ENCODE assay signal across 8 cellular contexts in genomic region chr1:227131193-227131592, GRCh38.
DNase-seq lines count a peak whose midpoint lies in the region; ATAC-seq and TF ChIP-seq lines count a peak whose summit lies in the region.

No MANE protein-coding gene starts in this region.

- no peaks in the 10 kb centered on the region for H3K9me3 Mint-ChIP-seq in MCF 10A (ENCODE audit: unreplicated experiment)
- peaks cover 7% of the 10 kb centered on the region for H3K9me3 Mint-ChIP-seq in nephron

- H3K4me3 Mint-ChIP-seq in MCF 10A (ENCODE audit: unreplicated experiment) (no peak overlapping the region), nephron (no peak overlapping the region)

- BruUV-seq in MCF 10A (replicated peaks; lab: Mats Ljungman, UMichigan), result no TSS peak

- peak; percentile 14; the same call in 1 of the 2 replicates for TF ChIP-seq RAD21 in Ishikawa (IDR thresholded peaks at IDR 0.05; ENCODE audit: low read depth)

- H3K27me3 Mint-ChIP-seq in MCF 10A (ENCODE audit: insufficient read depth, unreplicated experiment) (no peaks in the 10 kb centered on the region), nephron (ENCODE audit: low read depth) (no peaks in the 10 kb centered on the region)

- CTCF ChIA-PET in MCF 10A (lab: Yijun Ruan, JAX), result interaction anchor here (0.6 to 2.1 kb wide), 12 partner anchors 10 to 583 kb away, joined by 3 to 8 read pairs (median 4); no protein-coding TSS in a partner anchor

- no peak overlapping the region for H3K27ac Mint-ChIP-seq in MCF 10A (ENCODE audit: low read depth, unreplicated experiment)
- no peak overlapping the region for H3K27ac Mint-ChIP-seq in nephron

- peak; percentile 61 for TF ChIP-seq CTCF in MCF 10A (IDR thresholded peaks at IDR 0.05; ENCODE audit: unreplicated experiment)
- TF ChIP-seq CTCF in nephron (IDR thresholded peaks at IDR 0.05; ENCODE audit: unreplicated experiment in 3 of 3), result peak; percentile 22 to 49 (median 37)

- ATAC-seq in HG03095 (IDR thresholded peaks at IDR 0.05; ENCODE audit: unreplicated experiment) (no peak), HG02852 (IDR thresholded peaks at IDR 0.05; ENCODE audit: unreplicated experiment) (no peak)

- POLR2A ChIA-PET in MCF 10A (lab: Yijun Ruan, JAX), result interaction anchor here (0.9 to 2.3 kb wide), 3 partner anchors 12 to 152 kb away, joined by 3 to 6 read pairs (median 3); no protein-coding TSS in a partner anchor

- H3K36me3 Mint-ChIP-seq in MCF 10A (ENCODE audit: insufficient read depth, unreplicated experiment) (peaks cover 20% of the 10 kb centered on the region), nephron (ENCODE audit: low read depth) (peaks cover 44% of the 10 kb centered on the region)

- peaks cover 7% of the 10 kb centered on the region for H3K4me1 Mint-ChIP-seq in MCF 10A (ENCODE audit: insufficient read depth, unreplicated experiment)
- H3K4me1 Mint-ChIP-seq in nephron, result no peaks in the 10 kb centered on the region

- no peak for TF ChIP-seq EP300 in Ishikawa (IDR thresholded peaks at IDR 0.05; ENCODE audit: borderline replicate concordance)

- intact Hi-C loops in MCF 10A (cut with micrococcal nuclease), result loop anchor here (1.0 to 5.0 kb wide), 2 partner anchors 186 to 306 kb away; partner anchors contain the start of gene CDC42BPA

- DNase-seq in D341Med (ENCODE audit: low spot score) (peak; percentile 20), MCF 10A (ENCODE audit: unreplicated experiment) (peak; percentile 66), cortex of kidney (lab: John Stamatoyannopoulos, UW) (no peak)
- DNase-seq in stimulated activated naive CD4-positive, alpha-beta T cell (lab: John Stamatoyannopoulos, UW), result no peak

TF ChIP-seq in Ishikawa, 13 proteins besides CTCF, POLR2A, EP300 and RAD21:
- no peak for TF ChIP-seq TCF12 (IDR thresholded peaks at IDR 0.05; ENCODE audit: low read depth)
- no peak for TF ChIP-seq CREB1 (IDR thresholded peaks at IDR 0.05; ENCODE audit: low read depth)
- no peak for TF ChIP-seq NFIC (IDR thresholded peaks at IDR 0.05)
- TF ChIP-seq EGR1 (IDR thresholded peaks at IDR 0.05), result no peak
- TF ChIP-seq, protein P1, sequence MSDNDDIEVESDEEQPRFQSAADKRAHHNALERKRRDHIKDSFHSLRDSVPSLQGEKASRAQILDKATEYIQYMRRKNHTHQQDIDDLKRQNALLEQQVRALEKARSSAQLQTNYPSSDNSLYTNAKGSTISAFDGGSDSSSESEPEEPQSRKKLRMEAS (IDR thresholded peaks at IDR 0.05), result no peak
- TF ChIP-seq, protein P2, sequence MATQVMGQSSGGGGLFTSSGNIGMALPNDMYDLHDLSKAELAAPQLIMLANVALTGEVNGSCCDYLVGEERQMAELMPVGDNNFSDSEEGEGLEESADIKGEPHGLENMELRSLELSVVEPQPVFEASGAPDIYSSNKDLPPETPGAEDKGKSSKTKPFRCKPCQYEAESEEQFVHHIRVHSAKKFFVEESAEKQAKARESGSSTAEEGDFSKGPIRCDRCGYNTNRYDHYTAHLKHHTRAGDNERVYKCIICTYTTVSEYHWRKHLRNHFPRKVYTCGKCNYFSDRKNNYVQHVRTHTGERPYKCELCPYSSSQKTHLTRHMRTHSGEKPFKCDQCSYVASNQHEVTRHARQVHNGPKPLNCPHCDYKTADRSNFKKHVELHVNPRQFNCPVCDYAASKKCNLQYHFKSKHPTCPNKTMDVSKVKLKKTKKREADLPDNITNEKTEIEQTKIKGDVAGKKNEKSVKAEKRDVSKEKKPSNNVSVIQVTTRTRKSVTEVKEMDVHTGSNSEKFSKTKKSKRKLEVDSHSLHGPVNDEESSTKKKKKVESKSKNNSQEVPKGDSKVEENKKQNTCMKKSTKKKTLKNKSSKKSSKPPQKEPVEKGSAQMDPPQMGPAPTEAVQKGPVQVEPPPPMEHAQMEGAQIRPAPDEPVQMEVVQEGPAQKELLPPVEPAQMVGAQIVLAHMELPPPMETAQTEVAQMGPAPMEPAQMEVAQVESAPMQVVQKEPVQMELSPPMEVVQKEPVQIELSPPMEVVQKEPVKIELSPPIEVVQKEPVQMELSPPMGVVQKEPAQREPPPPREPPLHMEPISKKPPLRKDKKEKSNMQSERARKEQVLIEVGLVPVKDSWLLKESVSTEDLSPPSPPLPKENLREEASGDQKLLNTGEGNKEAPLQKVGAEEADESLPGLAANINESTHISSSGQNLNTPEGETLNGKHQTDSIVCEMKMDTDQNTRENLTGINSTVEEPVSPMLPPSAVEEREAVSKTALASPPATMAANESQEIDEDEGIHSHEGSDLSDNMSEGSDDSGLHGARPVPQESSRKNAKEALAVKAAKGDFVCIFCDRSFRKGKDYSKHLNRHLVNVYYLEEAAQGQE (IDR thresholded peaks at IDR 0.05; ENCODE audit: low read depth), result no peak
- TF ChIP-seq TAF1 (IDR thresholded peaks at IDR 0.05; ENCODE audit: low read depth), result no peak
- no peak for TF ChIP-seq USF1 (IDR thresholded peaks at IDR 0.05)
- no peak for TF ChIP-seq YY1 (IDR thresholded peaks at IDR 0.05; ENCODE audit: low read depth)
- no peak for TF ChIP-seq FOXM1 (IDR thresholded peaks at IDR 0.05; ENCODE audit: borderline replicate concordance, low read depth)
- TF ChIP-seq CEBPB (IDR thresholded peaks at IDR 0.05), result no peak
- TF ChIP-seq TEAD4 (IDR thresholded peaks at IDR 0.05), result no peak
- TF ChIP-seq ZBTB7A (IDR thresholded peaks at IDR 0.05; ENCODE audit: low read depth), result no peak

Comparison
In these comparisons a context has a peak if more than half of its experiments do, and no peak if none do; other contexts are left out.
1. DNase-seq: peak in D341Med (single experiment) and MCF 10A (single experiment); none in stimulated activated naive CD4-positive, alpha-beta T cell (0 of 6) and cortex of kidney (single experiment).